In genomic region chr19:1383311-1384084, GRCh38 we compare ENCODE assay signal across 8 cellular contexts. TPM values are rescaled to one million over a fixed set of nuclear protein-coding genes. Genes with fewer than 3 reads are reported as not detected.
DNase-seq lines count a peak whose midpoint lies in the region; ATAC-seq and TF ChIP-seq lines count a peak whose summit lies in the region.

TSS of gene NDUFS7 (plus strand) at chr19:1383907. CDS start at chr19:1383927, 20 bp downstream.

- peak within 1 kb of the TSS; percentile 99 for H3K27ac Mint-ChIP-seq in T-helper 1 cell treated with Interleukin-12 subunit alpha and Interleukin-12 subunit beta and Interleukin-4 antibody, amounts not matched to agents 30 μg/mL and 1 μg/mL, for 36 hours

- no peaks in the 10 kb centered on the region for H3K9me3 Mint-ChIP-seq in T-helper 1 cell treated with Interleukin-12 subunit alpha and Interleukin-12 subunit beta and Interleukin-4 antibody, amounts not matched to agents 30 μg/mL and 1 μg/mL, for 36 hours

- TF ChIP-seq CTCF in left ventricle myocardium inferior (IDR thresholded peaks at IDR 0.05; ENCODE audit: borderline replicate concordance) (peak; percentile 41), psoas muscle (IDR thresholded peaks at IDR 0.05) (no peak)

- H3K27me3 ChIP-seq in left ventricle myocardium inferior (ENCODE audit: low read depth), result no peaks in the 10 kb centered on the region
- no peaks in the 10 kb centered on the region for H3K27me3 ChIP-seq in psoas muscle (ENCODE audit: insufficient read depth in 3 of 3, low read length in 2 of 3)

- peak; percentile 81 for ATAC-seq in HG02885 (IDR thresholded peaks at IDR 0.05; ENCODE audit: poor library complexity, unreplicated experiment)
- peak; percentile 88 to 92 (median 90) for ATAC-seq in psoas muscle

- H3K27ac ChIP-seq in left ventricle myocardium inferior (replicated peaks) (peak within 1 kb of the TSS; percentile 98), psoas muscle (peak within 1 kb of the TSS; percentile 93), urinary bladder (ENCODE audit: low read depth) (peak within 1 kb of the TSS; percentile 78)

- H3K9me3 ChIP-seq in left ventricle myocardium inferior (replicated peaks) (no peaks in the 10 kb centered on the region), psoas muscle (no peaks in the 10 kb centered on the region)

- peak; percentile 87 for TF ChIP-seq POLR2A in GM15510 (IDR thresholded peaks at IDR 0.05; ENCODE audit: borderline replicate concordance, extremely low read depth, insufficient read length)

- peaks cover 63% of the 10 kb centered on the region for H3K4me1 ChIP-seq in left ventricle myocardium inferior
- peaks cover 41% of the 10 kb centered on the region for H3K4me1 ChIP-seq in psoas muscle
- H3K4me1 ChIP-seq in urinary bladder (ENCODE audit: insufficient read depth), result no peaks in the 10 kb centered on the region

- H3K27me3 Mint-ChIP-seq in T-helper 1 cell treated with Interleukin-12 subunit alpha and Interleukin-12 subunit beta and Interleukin-4 antibody, amounts not matched to agents 30 μg/mL and 1 μg/mL, for 36 hours (ENCODE audit: low read depth), result peaks cover 10% of the 10 kb centered on the region

- peak within 1 kb of the TSS; percentile 87 for H3K4me3 ChIP-seq in left ventricle myocardium inferior
- H3K4me3 ChIP-seq in psoas muscle, result peak within 1 kb of the TSS; percentile 88
- H3K4me3 ChIP-seq in urinary bladder (ENCODE audit: low read depth, low read length), result peak within 1 kb of the TSS; percentile 75

- peaks cover 6% of the 10 kb centered on the region for H3K36me3 Mint-ChIP-seq in T-helper 1 cell treated with Interleukin-12 subunit alpha and Interleukin-12 subunit beta and Interleukin-4 antibody, amounts not matched to agents 30 μg/mL and 1 μg/mL, for 36 hours (ENCODE audit: low read depth)

- H3K4me1 Mint-ChIP-seq in T-helper 1 cell treated with Interleukin-12 subunit alpha and Interleukin-12 subunit beta and Interleukin-4 antibody, amounts not matched to agents 30 μg/mL and 1 μg/mL, for 36 hours (ENCODE audit: low read depth), result peaks cover 15% of the 10 kb centered on the region

- peak within 1 kb of the TSS; percentile 87 for H3K4me3 Mint-ChIP-seq in T-helper 1 cell treated with Interleukin-12 subunit alpha and Interleukin-12 subunit beta and Interleukin-4 antibody, amounts not matched to agents 30 μg/mL and 1 μg/mL, for 36 hours

- 0% methylated on average over 78 to 90 of the region's 90 CpGs for WGBS in psoas muscle, 3 donors
- under 1% methylated on average over 90 of the region's 90 CpGs for WGBS in urinary bladder

- DNase-seq in NCI-H1694 treated with DMSO at 0.1 percent for 48 hours (lab: John Stamatoyannopoulos, UW) (peak; percentile 69), amniotic epithelial cell (ENCODE audit: low read depth) (peak; percentile 89), left ventricle myocardium inferior (peak; percentile 89), psoas muscle (peak; percentile 90 to 95)

- intact Hi-C loops in left ventricle myocardium inferior (cut with micrococcal nuclease) (no loop called here), psoas muscle (cut with DNase I) (loop anchor here (2.0 to 5.0 kb wide), 2 partner anchors 17 to 106 kb away; partner anchors contain the start of genes FAM174C (in 1 of the 2) and GAMT (in 1 of the 2))

- H3K36me3 ChIP-seq in left ventricle myocardium inferior (peaks cover 16% of the 10 kb centered on the region), psoas muscle (ENCODE audit: insufficient read depth in 1 of 2, low read depth in 1 of 2) (peaks cover under 1 to 19% of the 10 kb centered on the region in 2 donors), urinary bladder (ENCODE audit: insufficient read depth) (no peaks in the 10 kb centered on the region)

RNA-seq across cellular contexts. Expression of gene NDUFS7, which starts in this region (rescaled TPM):
- total RNA-seq in left ventricle myocardium inferior (380 TPM), psoas muscle (100 to 1,000 TPM; 230 to 338 (median 308) TPM), urinary bladder (26.4 TPM)
- polyA plus RNA-seq in psoas muscle (100 to 1,000 TPM; 177 to 423 (median 294) TPM), urinary bladder (173 TPM)

Comparison
In these comparisons a context has a peak if more than half of its experiments do, and no peak if none do; other contexts are left out.
1. Peak in every context shown above with its lines: DNase-seq, ATAC-seq, H3K4me3 ChIP-seq and H3K27ac ChIP-seq.